In genomic region chr3:23017800-23018199, GRCh38 we compare ENCODE assay signal across 2 cellular contexts.
TF ChIP-seq lines count a peak whose summit lies in the region.

No MANE protein-coding gene starts in this region.

TF ChIP-seq in GM23338, 12 proteins besides CTCF, POLR2A, EP300 and RAD21:
- TF ChIP-seq STAT1 (IDR thresholded peaks at IDR 0.05; ENCODE audit: unreplicated experiment), result no peak

TF ChIP-seq in H1, 55 proteins besides CTCF, POLR2A, EP300 and RAD21:
- TF ChIP-seq RBBP5 (IDR thresholded peaks at IDR 0.05; ENCODE audit: borderline replicate concordance, low read depth, low read length), result no peak
- TF ChIP-seq KDM1A (IDR thresholded peaks at IDR 0.05; ENCODE audit: borderline replicate concordance, low read length), result no peak
- no peak for TF ChIP-seq GABPA (IDR thresholded peaks at IDR 0.05; ENCODE audit: borderline replicate concordance, insufficient read depth, low read length)
- no peak for TF ChIP-seq NANOG (IDR thresholded peaks at IDR 0.05; ENCODE audit: insufficient read depth, low read depth, low read length, poor library complexity, severe bottlenecking)
